Comparison of ENCODE assay signal across 8 cellular contexts in genomic region chr2:69711971-69712370, GRCh38.
"Had no signal": no experiment of that assay in that cellular context is flagged by ENCODE, and none has a peak within 500 bp of the region (broad histone marks: within the 10 kb centered on the region; RNA-seq: fewer than 3 reads in every experiment).

No MANE protein-coding gene starts in this region.

- H3K27ac ChIP-seq: GM23248, HL-60 had no signal

- FAIRE-seq: HTR-8/SVneo had no signal

- H2AFZ ChIP-seq: GM23248 had no signal

- H3K4me3 ChIP-seq: GM23248, HAP-1 had no signal

- H3K36me3 ChIP-seq: HAP-1 had no signal

- H3K9ac ChIP-seq: GM23248 had no signal

- DNase-seq: GM23248, GOT3, H7, HFFc6 had no signal

- ATAC-seq: HCT116 had no signal

- H3K9me3 ChIP-seq: HAP-1 had no signal

- H3K4me1 ChIP-seq: HAP-1 had no signal
